In genomic region chr19:30091456-30091855, GRCh38 we compare ENCODE assay signal across 17 cellular contexts.
A peak's percentile ranks its signal among the peaks of the same experiment; 100 is the strongest.
DNase-seq lines count a peak whose midpoint lies in the region; ATAC-seq and TF ChIP-seq lines count a peak whose summit lies in the region.
"Had no signal": no experiment of that assay in that cellular context is flagged by ENCODE, and none has a peak within 500 bp of the region (broad histone marks: within the 10 kb centered on the region; RNA-seq: fewer than 3 reads in every experiment).

No MANE protein-coding gene starts in this region.

- H3K4me1 ChIP-seq in RWPE2 (ENCODE audit: insufficient read depth, poor library complexity, severe bottlenecking): no peaks in the 10 kb centered on the region
- peaks cover 8% of the 10 kb centered on the region for H3K4me1 ChIP-seq in neural progenitor cell
- no peaks in the 10 kb centered on the region for H3K4me1 ChIP-seq in upper lobe of right lung
- H3K4me1 ChIP-seq: Caco-2, HAP-1 had no signal

- no peaks in the 10 kb centered on the region for H3K36me3 Mint-ChIP-seq in neural progenitor cell
- H3K36me3 Mint-ChIP-seq: CD8-positive, alpha-beta memory T cell had no signal

- no peak overlapping the region for H3K4me2 ChIP-seq in neural progenitor cell
- H3K4me2 ChIP-seq: BLaER1 had no signal

- H3K9ac ChIP-seq in neural progenitor cell: no peak overlapping the region
- H3K9ac ChIP-seq: BLaER1 had no signal

- ATAC-seq in RWPE2 (ENCODE audit: low read depth) (no peak), upper lobe of right lung (no peak), GM18498 (IDR thresholded peaks at IDR 0.05; ENCODE audit: unreplicated experiment) (no peak), left lobe of liver (no peak)

- peak overlapping the region; percentile 87 for H3K27ac Mint-ChIP-seq in neural progenitor cell
- H3K27ac Mint-ChIP-seq: CD8-positive, alpha-beta memory T cell; HFFc6 had no signal

- no peak overlapping the region for H3K4me3 ChIP-seq in RWPE2 (ENCODE audit: severe bottlenecking)
- H3K4me3 ChIP-seq in neural progenitor cell: no peak overlapping the region
- H3K4me3 ChIP-seq in upper lobe of right lung: no peak overlapping the region
- H3K4me3 ChIP-seq: BLaER1, HAP-1 had no signal

- H3K79me2 ChIP-seq in neural progenitor cell (ENCODE audit: low read depth): no peaks in the 10 kb centered on the region

- H3K9me3 ChIP-seq in RWPE2 (ENCODE audit: severe bottlenecking) (no peaks in the 10 kb centered on the region), neural progenitor cell (ENCODE audit: low read depth) (no peaks in the 10 kb centered on the region), upper lobe of right lung (no peaks in the 10 kb centered on the region)
- H3K9me3 ChIP-seq: BLaER1, Caco-2, HAP-1 had no signal

- no peaks in the 10 kb centered on the region for H4K20me1 ChIP-seq in neural progenitor cell (ENCODE audit: low read depth)
- H4K20me1 ChIP-seq: BLaER1 had no signal

- intact Hi-C loops in upper lobe of right lung (cut with DNase I): no loop called here

- H3K9me3 Mint-ChIP-seq in neural progenitor cell: peaks cover 2% of the 10 kb centered on the region
- H3K9me3 Mint-ChIP-seq: CD8-positive, alpha-beta memory T cell had no signal

- TF ChIP-seq CTCF in RWPE2 (IDR thresholded peaks at IDR 0.05; ENCODE audit: poor library complexity, severe bottlenecking) (no peak), neural progenitor cell (IDR thresholded peaks at IDR 0.05) (no peak), upper lobe of right lung (IDR thresholded peaks at IDR 0.05) (no peak)

- H3K27me3 Mint-ChIP-seq in neural progenitor cell (ENCODE audit: insufficient read depth, low read depth): peaks cover 7% of the 10 kb centered on the region

- H3K4me3 Mint-ChIP-seq in neural progenitor cell: peak overlapping the region; percentile 22
- H3K4me3 Mint-ChIP-seq: CD8-positive, alpha-beta memory T cell; HFFc6 had no signal

- H3K27ac ChIP-seq in RWPE2 (ENCODE audit: poor library complexity, severe bottlenecking): no peak overlapping the region
- H3K27ac ChIP-seq in neural progenitor cell: no peak overlapping the region
- no peak overlapping the region for H3K27ac ChIP-seq in upper lobe of right lung
- H3K27ac ChIP-seq: BLaER1, HL-60 had no signal

- no peaks in the 10 kb centered on the region for H3K36me3 ChIP-seq in RWPE2 (ENCODE audit: low read depth)
- H3K36me3 ChIP-seq in neural progenitor cell: no peaks in the 10 kb centered on the region
- H3K36me3 ChIP-seq in upper lobe of right lung: no peaks in the 10 kb centered on the region
- H3K36me3 ChIP-seq: BLaER1, HAP-1 had no signal

- H3K4me1 Mint-ChIP-seq in neural progenitor cell: peaks cover 11% of the 10 kb centered on the region
- H3K4me1 Mint-ChIP-seq: CD8-positive, alpha-beta memory T cell had no signal

- DNase-seq in activated effector memory CD4-positive, alpha-beta T cell treated with anti-CD3 and anti-CD28 coated beads, Interleukin-2, amount 50 U/mL, for 16 hours: peak; percentile 58
- DNase-seq in activated effector memory CD4-positive, alpha-beta T cell treated with Interleukin-2 at 50 U/mL for 16 hours: no peak
- DNase-seq in RWPE2 (ENCODE audit: low spot score): peak; percentile 19
- DNase-seq in neural progenitor cell (ENCODE audit: low spot score): no peak
- peak; percentile 59 for DNase-seq in upper lobe of right lung
- DNase-seq in left lobe of liver (ENCODE audit: low spot score): no peak
- DNase-seq: 8988T; AML-193; Caco-2; CD8-positive, alpha-beta memory T cell; DMS 273 treated with DMSO at 0.1 percent for 48 hours; GOT3; HFFc6 had no signal

- no peak overlapping the region for H2AFZ ChIP-seq in neural progenitor cell (replicated peaks)

- H3F3A ChIP-seq in neural progenitor cell (ENCODE audit: low read depth): no peaks in the 10 kb centered on the region

- H3K27me3 ChIP-seq in RWPE2 (ENCODE audit: insufficient read depth, poor library complexity, severe bottlenecking): no peaks in the 10 kb centered on the region
- H3K27me3 ChIP-seq in neural progenitor cell: no peaks in the 10 kb centered on the region
- H3K27me3 ChIP-seq in upper lobe of right lung: no peaks in the 10 kb centered on the region
- H3K27me3 ChIP-seq: BLaER1 had no signal

Comparison
In these comparisons a context has a peak if more than half of its experiments do, and no peak if none do; other contexts are left out.
1. DNase-seq: peak in activated effector memory CD4-positive, alpha-beta T cell treated with anti-CD3 and anti-CD28 coated beads, Interleukin-2, amount 50 U/mL, for 16 hours (single experiment), RWPE2 (single experiment) and upper lobe of right lung (single experiment); none in activated effector memory CD4-positive, alpha-beta T cell treated with Interleukin-2 at 50 U/mL for 16 hours (single experiment), neural progenitor cell (single experiment) and left lobe of liver (single experiment).